5 cellular contexts compared by ENCODE assay signal in the genomic region with DNA sequence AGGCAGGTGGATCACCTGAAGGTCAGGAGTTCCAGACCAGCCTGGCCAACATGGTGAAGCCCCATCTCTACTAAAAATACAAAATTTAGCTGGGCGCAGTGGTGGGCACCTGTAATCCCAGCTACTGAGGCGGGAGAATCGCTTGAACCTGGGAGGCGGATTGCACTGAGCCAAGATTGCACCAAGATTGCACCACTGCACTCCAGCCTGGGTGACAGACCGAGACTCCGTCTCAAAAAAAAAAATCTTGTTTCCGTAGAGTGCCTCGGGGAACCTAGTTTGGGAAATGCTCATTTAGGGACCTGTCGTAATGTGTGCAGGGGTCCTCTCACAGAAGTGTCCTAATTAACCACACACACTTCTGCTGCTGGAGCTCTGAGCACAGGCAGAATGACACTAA. TPM values are rescaled to one million over a fixed set of nuclear protein-coding genes. Genes with fewer than 3 reads are reported as not detected.
"Had no signal": no experiment of that assay in that cellular context is flagged by ENCODE, and none has a peak within 500 bp of the region (broad histone marks: within the 10 kb centered on the region; RNA-seq: fewer than 3 reads in every experiment).

No MANE protein-coding gene starts in this region.

RNA-seq across cellular contexts. Expression of a gene that starts 7.4 kb away (rescaled TPM):
- total RNA-seq: endothelial cell of umbilical vein, foreskin keratinocyte, kidney epithelial cell, lung microvascular endothelial cell had no signal
- polyA plus RNA-seq: endothelial cell of umbilical vein, keratinocyte had no signal
